In genomic region chr12:26009593-26009992, GRCh38 we compare ENCODE assay signal across 2 cellular contexts.
TF ChIP-seq lines count a peak whose summit lies in the region.

No MANE protein-coding gene starts in this region.

TF ChIP-seq in IMR-90, 13 proteins besides CTCF, POLR2A, EP300 and RAD21:
- TF ChIP-seq MXI1 (IDR thresholded peaks at IDR 0.05; ENCODE audit: borderline replicate concordance, low read depth, low read length), result no peak
- no peak for TF ChIP-seq MAFK (IDR thresholded peaks at IDR 0.05; ENCODE audit: low read depth, low read length)
- no peak for TF ChIP-seq CEBPB (IDR thresholded peaks at IDR 0.05; ENCODE audit: low read depth, low read length)
- no peak for TF ChIP-seq FOS (IDR thresholded peaks at IDR 0.05; ENCODE audit: low read depth, low read length)
TF ChIP-seq in IMR-90: peak in this region for 0.

TF ChIP-seq in GM12878, 131 proteins besides CTCF, POLR2A, EP300 and RAD21:
- no peak for TF ChIP-seq E4F1 (IDR thresholded peaks at IDR 0.05; ENCODE audit: borderline replicate concordance, partially characterized antibody)
- TF ChIP-seq ZNF384 (IDR thresholded peaks at IDR 0.05; ENCODE audit: borderline replicate concordance, low read depth, low read length), result no peak
- TF ChIP-seq POLR2AphosphoS2 (IDR thresholded peaks at IDR 0.05; ENCODE audit: low read depth, low read length), result no peak
- TF ChIP-seq ZBTB11 (CRISPR knock-in tag; IDR thresholded peaks at IDR 0.05), result no peak
- no peak for TF ChIP-seq WRNIP1 (IDR thresholded peaks at IDR 0.05; ENCODE audit: borderline replicate concordance, low read depth, low read length)
- TF ChIP-seq CHD4 (IDR thresholded peaks at IDR 0.05), result no peak
- TF ChIP-seq RB1 (IDR thresholded peaks at IDR 0.05; ENCODE audit: borderline replicate concordance), result no peak
- TF ChIP-seq BCL3 (IDR thresholded peaks at IDR 0.05; ENCODE audit: borderline replicate concordance, insufficient read depth, low read depth, low read length, poor library complexity, severe bottlenecking), result no peak
- no peak for TF ChIP-seq HSF1 (IDR thresholded peaks at IDR 0.05; ENCODE audit: low read depth, low read length)
- no peak for TF ChIP-seq ZNF24 (IDR thresholded peaks at IDR 0.05)
- no peak for TF ChIP-seq ATF7 (IDR thresholded peaks at IDR 0.05; ENCODE audit: low read depth)
- no peak for TF ChIP-seq MYC (IDR thresholded peaks at IDR 0.05; ENCODE audit: insufficient read depth, insufficient read length, insufficient replicate concordance, low read length, severe bottlenecking)
- TF ChIP-seq ZZZ3 (IDR thresholded peaks at IDR 0.05; ENCODE audit: control insufficient read depth, insufficient read length, low read depth), result no peak
- TF ChIP-seq SUPT20H (IDR thresholded peaks at IDR 0.05; ENCODE audit: borderline replicate concordance, control insufficient read depth, low read depth, low read length), result no peak
- no peak for TF ChIP-seq MEF2B (IDR thresholded peaks at IDR 0.05; ENCODE audit: partially characterized antibody, poor library complexity, severe bottlenecking)
